In the genomic region with DNA sequence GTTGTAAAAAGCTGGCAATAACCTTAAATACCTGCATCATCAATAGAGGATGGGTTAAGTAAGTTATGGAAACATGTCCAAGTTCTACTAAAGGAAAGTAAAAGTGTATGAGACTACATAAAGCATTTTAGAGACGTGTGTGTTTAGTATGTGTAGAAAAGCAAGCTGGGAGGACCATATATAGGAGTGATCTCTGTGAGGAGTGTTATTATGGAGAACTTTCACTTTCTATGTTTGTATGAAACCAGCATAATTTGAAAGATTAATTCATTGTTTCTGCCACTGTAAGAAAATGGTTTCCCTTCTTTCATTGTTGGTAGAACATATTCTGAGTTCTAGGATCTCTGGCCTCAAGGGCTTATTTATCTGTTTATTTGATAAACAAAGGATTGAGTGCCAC, we compare ENCODE assay signal across 16 cellular contexts.
A peak's percentile ranks its signal among the peaks of the same experiment; 100 is the strongest.
DNase-seq lines count a peak whose midpoint lies in the region; ATAC-seq and TF ChIP-seq lines count a peak whose summit lies in the region.
"Had no signal": no experiment of that assay in that cellular context is flagged by ENCODE, and none has a peak within 500 bp of the region (broad histone marks: within the 10 kb centered on the region; RNA-seq: fewer than 3 reads in every experiment).

No MANE protein-coding gene starts in this region.

- ATAC-seq in GM18517 (IDR thresholded peaks at IDR 0.05; ENCODE audit: unreplicated experiment): peak; percentile 66
- peak; percentile 55 for ATAC-seq in GM21381 (IDR thresholded peaks at IDR 0.05; ENCODE audit: unreplicated experiment)
- peak; percentile 61 for ATAC-seq in HG03571 (IDR thresholded peaks at IDR 0.05; ENCODE audit: unreplicated experiment)
- ATAC-seq: activated T-cell treated with anti-CD3 and anti-CD28 coated beads, Interleukin-2, amount 50 U/mL, for 72 hours; body of pancreas; right lobe of liver had no signal

- no peak for TF ChIP-seq CTCF in GM13977 (IDR thresholded peaks at IDR 0.05; ENCODE audit: extremely low read depth, insufficient read depth, missing control alignments)

- peaks cover 0 to 6% of the 10 kb centered on the region in 2 donors for H3K36me3 ChIP-seq in mucosa of rectum (ENCODE audit: control insufficient read depth in 2 of 2, insufficient read depth in 2 of 2, low read length in 2 of 2)
- H3K36me3 ChIP-seq: thyroid gland had no signal

- peaks cover 0 to 3% of the 10 kb centered on the region in 2 donors for H3K27me3 ChIP-seq in mucosa of rectum (ENCODE audit: control insufficient read depth in 2 of 2, insufficient read depth in 2 of 2, low read length in 2 of 2)
- H3K27me3 ChIP-seq: body of pancreas, right lobe of liver, thyroid gland had no signal

- no peaks in the 10 kb centered on the region for H3K9me3 ChIP-seq in mucosa of rectum (ENCODE audit: control insufficient read depth in 2 of 2, low read length in 2 of 2)
- H3K9me3 ChIP-seq: body of pancreas, Caco-2, right lobe of liver, thyroid gland had no signal

- H3K4me1 ChIP-seq in mucosa of rectum (ENCODE audit: control insufficient read depth in 2 of 2, insufficient read depth in 2 of 2, low read length in 2 of 2): peaks cover 13 to 27% of the 10 kb centered on the region in 2 donors

- peak overlapping the region; percentile 41 to 50 for H3K27ac ChIP-seq in mucosa of rectum (ENCODE audit: low read depth in 2 of 2, low read length in 2 of 2)
- H3K27ac ChIP-seq: right lobe of liver had no signal

- DNase-seq in nucleus accumbens (lab: John Stamatoyannopoulos, UW) (no peak), GM13977 (ENCODE audit: low spot score) (no peak), activated gamma-delta T cell (lab: John Stamatoyannopoulos, UW) (no peak), HuH-7 (ENCODE audit: low spot score) (no peak)
- DNase-seq: activated T-cell treated with anti-CD3 and anti-CD28 coated beads, Interleukin-2, amount 50 U/mL, for 72 hours; body of pancreas; Caco-2; effector CD8-positive, alpha-beta T cell; NCI-H146; NCI-H774; right lobe of liver; thyroid gland had no signal

- H3K4me3 ChIP-seq in mucosa of rectum (ENCODE audit: low read length in 2 of 2): peak overlapping the region in 1 of 2 donors; percentile 45
- H3K4me3 ChIP-seq: body of pancreas, right lobe of liver, thyroid gland had no signal

- H3K9ac ChIP-seq in mucosa of rectum (ENCODE audit: low read depth in 1 of 2, low read length in 2 of 2): no peak overlapping the region

- in situ Hi-C loops in GM13977 (cut with MboI; ENCODE audit: low pct_unique_long_range_greater_than_20kb, low sequenced_read_pairs, unreplicated experiment): no loop called here
